Comparison of ENCODE assay signal across 25 cellular contexts in the genomic region with DNA sequence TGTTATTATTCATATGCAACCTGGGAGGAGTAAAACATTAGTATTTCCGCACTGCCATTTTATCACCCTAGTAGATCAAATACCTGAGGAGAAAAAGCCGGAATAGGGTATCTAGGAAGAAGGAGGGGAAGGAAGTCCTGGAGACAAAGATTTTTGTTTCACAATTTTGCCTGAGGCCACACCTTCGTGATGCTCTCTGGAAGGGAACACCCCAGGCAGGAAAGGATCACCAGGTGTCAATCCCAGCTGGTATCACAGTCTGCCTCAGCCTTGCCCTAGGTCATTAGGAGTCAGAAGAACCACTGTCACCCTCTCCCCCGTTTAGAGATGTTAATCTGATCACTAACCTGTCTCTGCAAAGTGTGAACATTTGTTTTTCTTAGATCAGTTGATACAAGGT. TPM values are rescaled to one million over a fixed set of nuclear protein-coding genes. Genes with fewer than 3 reads are reported as not detected.
"Had no signal": no experiment of that assay in that cellular context is flagged by ENCODE, and none has a peak within 500 bp of the region (broad histone marks: within the 10 kb centered on the region; RNA-seq: fewer than 3 reads in every experiment).

No MANE protein-coding gene starts in this region.

- H3K27me3 Mint-ChIP-seq: stimulated activated naive CD8-positive, alpha-beta T cell treated with anti-CD3 and anti-CD28 coated beads, Interleukin-15, Interleukin-2, amounts not matched to agents 100 ng/mL and 50 ng/mL, for 24 hours had no signal

- H3K27me3 ChIP-seq: gastrocnemius medialis, neutrophil, right lobe of liver, transverse colon, vagina had no signal

- H3K9ac ChIP-seq: parathyroid adenoma had no signal

- H3K9me3 Mint-ChIP-seq: memory B cell; mesothelial cell of epicardium; natural killer cell treated with Interleukin-12 subunit alpha and Interleukin-12 subunit beta and Interleukin-15 and Interleukin-18, amount 100 ng/mL, for 72 hours; neural crest cell; stimulated activated naive CD8-positive, alpha-beta T cell treated with anti-CD3 and anti-CD28 coated beads, Interleukin-15, Interleukin-2, amounts not matched to agents 100 ng/mL and 50 ng/mL, for 24 hours had no signal

- DNase-seq: effector CD4-positive, alpha-beta T cell; gastrocnemius medialis; kidney; mucosa of descending colon; naive B cell; right lobe of liver; small intestine; stimulated activated CD4-positive, alpha-beta T cell treated with anti-CD3 and anti-CD28 coated beads, Interleukin-15, amount 100 ng/mL, for 24 hours; stimulated activated CD4-positive, alpha-beta T cell treated with anti-CD3 and anti-CD28 coated beads, Interleukin-2, amount 100 ng/mL, for 48 hours; stimulated activated naive B cell treated with anti-CD40 and anti-IgM and Interleukin-4, amounts not matched to agents 10 μg/mL and 1 μg/mL and 100 μg/mL, for 72 hours; transverse colon had no signal

- H3K27ac ChIP-seq: dorsolateral prefrontal cortex, gastrocnemius medialis, neutrophil, parathyroid adenoma, right lobe of liver, suprapubic skin, transverse colon, vagina had no signal

- H3K4me3 Mint-ChIP-seq: memory B cell; mesothelial cell of epicardium; naive B cell; natural killer cell treated with Interleukin-12 subunit alpha and Interleukin-12 subunit beta and Interleukin-15 and Interleukin-18, amount 100 ng/mL, for 72 hours; neural crest cell; stimulated activated naive B cell treated with anti-CD40 and anti-IgM and Interleukin-4, amounts not matched to agents 10 μg/mL and 1 μg/mL and 100 μg/mL, for 72 hours; stimulated activated naive CD8-positive, alpha-beta T cell treated with anti-CD3 and anti-CD28 coated beads, Interleukin-15, Interleukin-2, amounts not matched to agents 100 ng/mL and 50 ng/mL, for 24 hours had no signal

- H3K4me3 ChIP-seq: dorsolateral prefrontal cortex, gastrocnemius medialis, lung, mucosa of descending colon, right lobe of liver, suprapubic skin, transverse colon, vagina had no signal

- H3K36me3 Mint-ChIP-seq: memory B cell; mesothelial cell of epicardium; naive B cell; natural killer cell treated with Interleukin-12 subunit alpha and Interleukin-12 subunit beta and Interleukin-15 and Interleukin-18, amount 100 ng/mL, for 72 hours; stimulated activated naive B cell treated with anti-CD40 and anti-IgM and Interleukin-4, amounts not matched to agents 10 μg/mL and 1 μg/mL and 100 μg/mL, for 72 hours had no signal

- H3K4me1 ChIP-seq: right lobe of liver, suprapubic skin, transverse colon, vagina had no signal

- H3K4me1 Mint-ChIP-seq: mesothelial cell of epicardium; stimulated activated naive B cell treated with anti-CD40 and anti-IgM and Interleukin-4, amounts not matched to agents 10 μg/mL and 1 μg/mL and 100 μg/mL, for 72 hours had no signal

- H3K36me3 ChIP-seq: gastrocnemius medialis, neutrophil, right lobe of liver, suprapubic skin, transverse colon, vagina had no signal

- H3K27ac Mint-ChIP-seq: memory B cell; mesothelial cell of epicardium; natural killer cell treated with Interleukin-12 subunit alpha and Interleukin-12 subunit beta and Interleukin-15 and Interleukin-18, amount 100 ng/mL, for 72 hours; progenitor cell of endocrine pancreas; stimulated activated naive B cell treated with anti-CD40 and anti-IgM and Interleukin-4, amounts not matched to agents 10 μg/mL and 1 μg/mL and 100 μg/mL, for 72 hours; stimulated activated naive CD8-positive, alpha-beta T cell treated with anti-CD3 and anti-CD28 coated beads, Interleukin-15, Interleukin-2, amounts not matched to agents 100 ng/mL and 50 ng/mL, for 24 hours had no signal

- H3K79me2 ChIP-seq: parathyroid adenoma had no signal

- H3K9me3 ChIP-seq: gastrocnemius medialis, mucosa of descending colon, neutrophil, right lobe of liver, suprapubic skin, transverse colon, vagina had no signal

- ATAC-seq: gastrocnemius medialis; left lobe of liver; mucosa of descending colon; natural killer cell treated with Interleukin-12 subunit alpha and Interleukin-12 subunit beta and Interleukin-15 and Interleukin-18, amount 100 ng/mL, for 72 hours; right lobe of liver; stimulated activated naive B cell treated with anti-CD40 and anti-IgM and Interleukin-4, amounts not matched to agents 10 μg/mL and 1 μg/mL and 100 μg/mL, for 72 hours had no signal

RNA-seq across cellular contexts. Expression of a gene that starts 35.4 kb away (rescaled TPM):
- total RNA-seq: glomerular endothelial cell had no signal
